Comparison of ENCODE assay signal across 13 cellular contexts in genomic region chr11:34859496-34859895, GRCh38.
"Had no signal": no experiment of that assay in that cellular context is flagged by ENCODE, and none has a peak within 500 bp of the region (broad histone marks: within the 10 kb centered on the region; RNA-seq: fewer than 3 reads in every experiment).

No MANE protein-coding gene starts in this region.

- H3K4me3 ChIP-seq: esophagus muscularis mucosa, gastroesophageal sphincter, lower lobe of right lung, pancreas, spleen had no signal

- H3K36me3 ChIP-seq: esophagus muscularis mucosa, gastroesophageal sphincter, lower lobe of right lung, pancreas, spleen had no signal

- DNase-seq: activated CD4-positive, alpha-beta T cell treated with anti-CD3 and anti-CD28 coated beads, Interleukin-2, amount 50 U/mL, for 1 hour; activated effector memory CD4-positive, alpha-beta T cell treated with Interleukin-2 at 50 U/mL for 16 hours; activated T-cell treated with anti-CD3 and anti-CD28 coated beads, Interleukin-2, amount 50 U/mL, for 24 hours; amygdala; dermis blood vessel endothelial cell; lower lobe of right lung; midbrain; pancreas; spleen; stimulated activated CD4-positive, alpha-beta T cell treated with anti-CD3 and anti-CD28 coated beads, Interleukin-2, amount 100 ng/mL, for 24 hours; stimulated activated naive B cell treated with anti-CD40 and anti-IgM and Interleukin-4, amounts not matched to agents 10 μg/mL and 1 μg/mL and 100 μg/mL, for 72 hours had no signal

- H3K27me3 ChIP-seq: esophagus muscularis mucosa, gastroesophageal sphincter, pancreas, spleen had no signal

- H3K4me1 ChIP-seq: gastroesophageal sphincter, lower lobe of right lung, pancreas had no signal

- H3K27ac ChIP-seq: esophagus muscularis mucosa, gastroesophageal sphincter, lower lobe of right lung, pancreas, spleen had no signal

- H3K9me3 ChIP-seq: esophagus muscularis mucosa, gastroesophageal sphincter, lower lobe of right lung, pancreas, spleen had no signal
